Comparison of ENCODE assay signal across 13 cellular contexts in genomic region chr1:223827193-223827663, GRCh38. TPM values are rescaled to one million over a fixed set of nuclear protein-coding genes. Genes with fewer than 3 reads are reported as not detected.
DNase-seq lines count a peak whose midpoint lies in the region; ATAC-seq and TF ChIP-seq lines count a peak whose summit lies in the region.
"Had no signal": no experiment of that assay in that cellular context is flagged by ENCODE, and none has a peak within 500 bp of the region (broad histone marks: within the 10 kb centered on the region; RNA-seq: fewer than 3 reads in every experiment).

No MANE protein-coding gene starts in this region.

- no peaks in the 10 kb centered on the region for H3K36me3 ChIP-seq in GM23338 (ENCODE audit: insufficient read depth)

- peaks cover 58% of the 10 kb centered on the region for H4K20me1 ChIP-seq in GM23338 (replicated peaks; ENCODE audit: insufficient read depth)

- no peaks in the 10 kb centered on the region for H3K27me3 Mint-ChIP-seq in GM23338 (ENCODE audit: insufficient read depth, low read depth, poor library complexity)
- no peaks in the 10 kb centered on the region for H3K27me3 Mint-ChIP-seq in dendritic cell treated with granulocyte-macrophage colony-stimulating factor and Interleukin-4, amounts not matched to agents 40 ng/mL and 50 ng/mL, for 4 days
- H3K27me3 Mint-ChIP-seq in osteocyte (ENCODE audit: unreplicated experiment): no peaks in the 10 kb centered on the region
- H3K27me3 Mint-ChIP-seq: activated naive CD4-positive, alpha-beta T cell treated with anti-CD3 and anti-CD28 coated beads, Interleukin-2, amount 10 ng/mL, durations not matched to agents 7 days and 5 days had no signal

- DNase-seq in GM23338 (ENCODE audit: low spot score): no peak
- DNase-seq in MV-4-11 (lab: John Stamatoyannopoulos, UW): peak; percentile 59
- no peak for DNase-seq in osteocyte (ENCODE audit: extremely low spot score, unreplicated experiment)
- no peak for DNase-seq in NCI-H2171 (lab: John Stamatoyannopoulos, UW)
- DNase-seq: activated naive CD4-positive, alpha-beta T cell treated with anti-CD3 and anti-CD28 coated beads, Interleukin-2, amount 10 ng/mL, durations not matched to agents 7 days and 5 days; effector memory CD4-positive, alpha-beta T cell; NCI-H187 treated with DMSO at 0.1 percent for 48 hours; NK-92 treated with Interleukin-12 subunit alpha and Interleukin-12 subunit beta, amount 100 ng/mL, for 24 hours; nucleus accumbens; stimulated activated CD4-positive, alpha-beta T cell treated with anti-CD3 and anti-CD28 coated beads, Interleukin-4, amount 100 ng/mL, for 1 hour had no signal

- intact Hi-C loops in dendritic cell treated with granulocyte-macrophage colony-stimulating factor and Interleukin-4, amounts not matched to agents 40 ng/mL and 50 ng/mL, for 4 days (cut with micrococcal nuclease): no loop called here

- peaks cover 30% of the 10 kb centered on the region for H3K4me1 ChIP-seq in GM23338 (ENCODE audit: insufficient read depth)

- H3K36me3 Mint-ChIP-seq in GM23338 (ENCODE audit: low read depth): peaks cover 5% of the 10 kb centered on the region; the same call in 2 of the 3 replicates
- H3K36me3 Mint-ChIP-seq in dendritic cell treated with granulocyte-macrophage colony-stimulating factor and Interleukin-4, amounts not matched to agents 40 ng/mL and 50 ng/mL, for 4 days (ENCODE audit: low read depth): peaks cover 6% of the 10 kb centered on the region
- peaks cover 5% of the 10 kb centered on the region for H3K36me3 Mint-ChIP-seq in osteocyte (ENCODE audit: unreplicated experiment)

- no peaks in the 10 kb centered on the region for H3F3A ChIP-seq in GM23338 (replicated peaks; ENCODE audit: low read depth)

- no peak overlapping the region for H3K4me3 ChIP-seq in GM23338

- H3K27ac Mint-ChIP-seq in GM23338 (peak overlapping the region; percentile 54; the same call in 1 of the 2 replicates), osteocyte (ENCODE audit: unreplicated experiment) (peak overlapping the region; percentile 11)
- peak overlapping the region; percentile 65 for H3K27ac Mint-ChIP-seq in dendritic cell treated with granulocyte-macrophage colony-stimulating factor and Interleukin-4, amounts not matched to agents 40 ng/mL and 50 ng/mL, for 4 days
- H3K27ac Mint-ChIP-seq: activated naive CD4-positive, alpha-beta T cell treated with anti-CD3 and anti-CD28 coated beads, Interleukin-2, amount 10 ng/mL, durations not matched to agents 7 days and 5 days had no signal

- no peaks in the 10 kb centered on the region for H3K27me3 ChIP-seq in GM23338 (ENCODE audit: insufficient read depth)

- no peak overlapping the region for H2AFZ ChIP-seq in GM23338

- H3K4me3 Mint-ChIP-seq in GM23338 (no peak overlapping the region), osteocyte (ENCODE audit: unreplicated experiment) (no peak overlapping the region)
- no peak overlapping the region for H3K4me3 Mint-ChIP-seq in dendritic cell treated with granulocyte-macrophage colony-stimulating factor and Interleukin-4, amounts not matched to agents 40 ng/mL and 50 ng/mL, for 4 days
- H3K4me3 Mint-ChIP-seq: activated naive CD4-positive, alpha-beta T cell treated with anti-CD3 and anti-CD28 coated beads, Interleukin-2, amount 10 ng/mL, durations not matched to agents 7 days and 5 days had no signal

- no peaks in the 10 kb centered on the region for H3K9me2 ChIP-seq in GM23338 (ENCODE audit: insufficient read depth)

- ATAC-seq in GM23338 (peak; percentile 54), GM18868 (IDR thresholded peaks at IDR 0.05; ENCODE audit: unreplicated experiment) (no peak), GM21786 (IDR thresholded peaks at IDR 0.05; ENCODE audit: unreplicated experiment) (no peak)

- 0 out of 2 replicates have a peak overlapping the region, but pooled peaks have one; percentile 12 for H3K27ac ChIP-seq in GM23338 (ENCODE audit: low read depth)

- TF ChIP-seq CTCF in GM23338 (conservative IDR thresholded peaks at IDR 0.05; ENCODE audit: low read depth in 2 of 2): no peak
- no peak for TF ChIP-seq CTCF in osteocyte (IDR thresholded peaks at IDR 0.05)

- peaks cover 99% of the 10 kb centered on the region for H3K79me2 ChIP-seq in GM23338 (replicated peaks; ENCODE audit: insufficient read depth)

- H3K4me2 ChIP-seq in GM23338: no peak overlapping the region

- no peaks in the 10 kb centered on the region for H3K9me3 Mint-ChIP-seq in GM23338
- no peaks in the 10 kb centered on the region for H3K9me3 Mint-ChIP-seq in dendritic cell treated with granulocyte-macrophage colony-stimulating factor and Interleukin-4, amounts not matched to agents 40 ng/mL and 50 ng/mL, for 4 days
- no peaks in the 10 kb centered on the region for H3K9me3 Mint-ChIP-seq in osteocyte (ENCODE audit: unreplicated experiment)
- H3K9me3 Mint-ChIP-seq: activated naive CD4-positive, alpha-beta T cell treated with anti-CD3 and anti-CD28 coated beads, Interleukin-2, amount 10 ng/mL, durations not matched to agents 7 days and 5 days had no signal

- peaks cover 49% of the 10 kb centered on the region for H3K4me1 Mint-ChIP-seq in GM23338
- H3K4me1 Mint-ChIP-seq in dendritic cell treated with granulocyte-macrophage colony-stimulating factor and Interleukin-4, amounts not matched to agents 40 ng/mL and 50 ng/mL, for 4 days (ENCODE audit: low read depth): peaks cover 55% of the 10 kb centered on the region
- peaks cover 52% of the 10 kb centered on the region for H3K4me1 Mint-ChIP-seq in osteocyte (ENCODE audit: unreplicated experiment)

TF ChIP-seq in GM23338, 12 proteins besides CTCF, POLR2A, EP300 and RAD21:
- no peak for TF ChIP-seq ZNF331 (CRISPR knock-in tag; IDR thresholded peaks at IDR 0.05; ENCODE audit: low read depth)
- TF ChIP-seq CREB1 (CRISPR knock-in tag; IDR thresholded peaks at IDR 0.05; ENCODE audit: low read depth): no peak
- no peak for TF ChIP-seq EZH2 (IDR thresholded peaks at IDR 0.05; ENCODE audit: low read depth, unreplicated experiment)
- no peak for TF ChIP-seq NANOG (IDR thresholded peaks at IDR 0.05; ENCODE audit: borderline replicate concordance)
- no peak for TF ChIP-seq EZH2phosphoT487 (IDR thresholded peaks at IDR 0.05; ENCODE audit: unreplicated experiment)
- TF ChIP-seq POLR2AphosphoS5 (IDR thresholded peaks at IDR 0.05; ENCODE audit: low read depth): no peak
- TF ChIP-seq ZNF462 (CRISPR knock-in tag; IDR thresholded peaks at IDR 0.05): no peak
- TF ChIP-seq STAT1 (IDR thresholded peaks at IDR 0.05; ENCODE audit: unreplicated experiment): no peak
TF ChIP-seq in GM23338: peak in this region for 0.

RNA-seq across cellular contexts. Expression of gene TP53BP2, which starts 18.5 kb away (rescaled TPM):
- 32.9 and 33.9 TPM in 2 replicates for total RNA-seq in GM23338 (2014; rRNA removed; shearing (Covaris generic))
- polyA plus RNA-seq in GM23338 (2016; fragmentation: Nextera tagmentation; extraction: Ambion mirVana): 7.8 and 10.1 TPM in 2 replicates
- 58.7 and 63.6 TPM in 2 replicates for total RNA-seq in osteocyte

Comparison
In these comparisons a context has a peak if more than half of its experiments do, and no peak if none do; other contexts are left out.
1. H3K27ac Mint-ChIP-seq: peak in every context shown above with its lines; median percentile 65 in dendritic cell treated with granulocyte-macrophage colony-stimulating factor and Interleukin-4, amounts not matched to agents 40 ng/mL and 50 ng/mL, for 4 days; 54 in GM23338; 11 in osteocyte.